Comparison of ENCODE assay signal across 1 cellular context in the genomic region with DNA sequence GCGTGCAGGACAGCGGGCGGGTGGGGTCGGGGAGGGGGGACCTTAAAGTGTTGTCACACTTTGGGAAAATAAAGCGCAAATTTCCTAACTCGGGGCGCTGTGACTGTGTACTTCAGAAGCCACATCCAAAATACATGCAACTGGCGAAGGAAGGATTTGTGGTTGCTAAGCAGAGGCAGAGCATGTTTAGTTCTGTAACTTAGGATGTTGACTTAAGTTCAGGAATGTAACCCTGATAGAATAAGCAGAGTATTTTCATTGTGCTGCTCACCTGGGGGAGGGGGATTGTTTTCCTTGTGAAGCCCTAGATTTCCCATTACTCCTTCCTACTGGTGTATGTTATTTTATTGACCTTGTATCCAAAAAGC.
TF ChIP-seq lines count a peak whose summit lies in the region.

No MANE protein-coding gene starts in this region.

TF ChIP-seq in K562, 482 proteins besides CTCF, POLR2A, EP300 and RAD21 (continued from another document):
- TF ChIP-seq, protein P1, sequence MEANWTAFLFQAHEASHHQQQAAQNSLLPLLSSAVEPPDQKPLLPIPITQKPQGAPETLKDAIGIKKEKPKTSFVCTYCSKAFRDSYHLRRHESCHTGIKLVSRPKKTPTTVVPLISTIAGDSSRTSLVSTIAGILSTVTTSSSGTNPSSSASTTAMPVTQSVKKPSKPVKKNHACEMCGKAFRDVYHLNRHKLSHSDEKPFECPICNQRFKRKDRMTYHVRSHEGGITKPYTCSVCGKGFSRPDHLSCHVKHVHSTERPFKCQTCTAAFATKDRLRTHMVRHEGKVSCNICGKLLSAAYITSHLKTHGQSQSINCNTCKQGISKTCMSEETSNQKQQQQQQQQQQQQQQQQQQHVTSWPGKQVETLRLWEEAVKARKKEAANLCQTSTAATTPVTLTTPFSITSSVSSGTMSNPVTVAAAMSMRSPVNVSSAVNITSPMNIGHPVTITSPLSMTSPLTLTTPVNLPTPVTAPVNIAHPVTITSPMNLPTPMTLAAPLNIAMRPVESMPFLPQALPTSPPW (CRISPR knock-in tag; IDR thresholded peaks at IDR 0.05), result 0 out of 2 replicates have a peak, but pooled peaks have one; percentile 5
- TF ChIP-seq ETS2 (tag; IDR thresholded peaks at IDR 0.05; ENCODE audit: borderline replicate concordance, poor library complexity, severe bottlenecking), result no peak
- TF ChIP-seq RFX1 (IDR thresholded peaks at IDR 0.05), result 0 out of 2 replicates have a peak, but pooled peaks have one; percentile 19
- TF ChIP-seq NR2C2 (CRISPR knock-in tag; IDR thresholded peaks at IDR 0.05), result no peak
- no peak for TF ChIP-seq NR2C2 (tag; IDR thresholded peaks at IDR 0.05)
- no peak for TF ChIP-seq PTTG1 (tag; IDR thresholded peaks at IDR 0.05; ENCODE audit: low read depth)
- no peak for TF ChIP-seq PATZ1 (CRISPR knock-in tag; IDR thresholded peaks at IDR 0.05; ENCODE audit: borderline replicate concordance)
